ENCODE assay signal across 1 cellular context in genomic region chr15:40388941-40389823, GRCh38.
TF ChIP-seq lines count a peak whose summit lies in the region.

No MANE protein-coding gene starts in this region.

TF ChIP-seq in liver, 16 proteins besides CTCF, POLR2A, EP300 and RAD21 (continued from another document):
- TF ChIP-seq SP1 (IDR thresholded peaks at IDR 0.05) = peak; percentile 61
- TF ChIP-seq HNF4G (IDR thresholded peaks at IDR 0.05) = no peak
- TF ChIP-seq GABPA (IDR thresholded peaks at IDR 0.05 in 1 of 2, conservative IDR thresholded peaks at IDR 0.05 in 1 of 2) = peak in 1 of 2 donors; percentile 66
- TF ChIP-seq HNF4A (conservative IDR thresholded peaks at IDR 0.05) = peak; percentile 58 to 81
- peak; percentile 65 for TF ChIP-seq ZBTB33 (IDR thresholded peaks at IDR 0.05)
- peak; percentile 58 for TF ChIP-seq MAX (IDR thresholded peaks at IDR 0.05)
- TF ChIP-seq EGR1 (IDR thresholded peaks at IDR 0.05; ENCODE audit: low read depth in 2 of 2) = no peak
- TF ChIP-seq YY1 (IDR thresholded peaks at IDR 0.05) = peak; percentile 60
- no peak for TF ChIP-seq NR2F2 (IDR thresholded peaks at IDR 0.05)
